14 cellular contexts compared by ENCODE assay signal in the genomic region with DNA sequence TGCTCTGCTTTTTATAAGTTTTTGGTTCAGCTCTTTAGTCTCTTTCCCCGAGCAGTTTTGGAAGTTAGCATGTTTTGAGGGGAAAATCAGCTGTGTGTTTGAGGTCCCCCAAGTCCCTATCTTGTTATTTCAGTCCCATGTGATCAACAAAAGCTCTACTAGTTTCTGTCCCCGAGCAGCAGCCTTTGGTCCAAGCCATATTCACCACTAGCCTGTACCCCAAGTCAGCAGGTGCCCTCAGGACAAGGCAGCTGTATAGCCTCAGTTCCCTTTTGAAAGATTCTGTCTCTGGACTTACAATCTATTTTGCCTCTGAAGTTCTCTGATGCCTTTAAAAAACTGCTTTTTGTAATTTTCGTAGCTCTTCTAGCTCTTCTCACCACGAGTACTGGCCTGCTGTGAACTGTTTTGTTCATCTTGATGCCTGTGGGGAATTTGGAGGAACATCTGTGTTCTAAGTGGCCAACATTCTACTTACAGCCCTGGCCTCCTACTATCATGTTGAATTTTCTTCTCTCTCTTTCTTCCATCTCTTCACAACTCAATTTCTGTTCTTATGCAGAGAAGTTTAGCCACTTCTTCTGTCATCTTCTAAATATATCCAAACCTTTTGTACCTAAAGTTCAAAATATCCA.
"Had no signal": no experiment of that assay in that cellular context is flagged by ENCODE, and none has a peak within 500 bp of the region (broad histone marks: within the 10 kb centered on the region; RNA-seq: fewer than 3 reads in every experiment).

No MANE protein-coding gene starts in this region.

- H3K27me3 Mint-ChIP-seq: activated CD4-positive, alpha-beta memory T cell treated with anti-CD3 and anti-CD28 coated beads, Interleukin-2, amount 10 ng/mL, durations not matched to agents 7 days and 5 days; activated CD4-positive, alpha-beta T cell treated with anti-CD3 and anti-CD28 coated beads for 36 hours; T-cell had no signal

- ATAC-seq: activated CD4-positive, alpha-beta T cell treated with anti-CD3 and anti-CD28 coated beads for 36 hours; psoas muscle; stimulated activated naive CD8-positive, alpha-beta T cell treated with anti-CD3 and anti-CD28 coated beads, Interleukin-15, Interleukin-2, amounts not matched to agents 100 U/mL and 50 U/mL, for 24 hours; T-cell had no signal

- H3K4me3 Mint-ChIP-seq: activated CD4-positive, alpha-beta memory T cell treated with anti-CD3 and anti-CD28 coated beads, Interleukin-2, amount 10 ng/mL, durations not matched to agents 7 days and 5 days; activated CD4-positive, alpha-beta T cell treated with anti-CD3 and anti-CD28 coated beads for 36 hours; activated naive CD4-positive, alpha-beta T cell treated with anti-CD3 and anti-CD28 coated beads for 36 hours; nephron; T-cell had no signal

- H3K9me3 Mint-ChIP-seq: activated CD4-positive, alpha-beta memory T cell treated with anti-CD3 and anti-CD28 coated beads, Interleukin-2, amount 10 ng/mL, durations not matched to agents 7 days and 5 days; activated naive CD4-positive, alpha-beta T cell treated with anti-CD3 and anti-CD28 coated beads for 36 hours; nephron; T-cell had no signal

- H3K27ac Mint-ChIP-seq: activated CD4-positive, alpha-beta memory T cell treated with anti-CD3 and anti-CD28 coated beads, Interleukin-2, amount 10 ng/mL, durations not matched to agents 7 days and 5 days; activated CD4-positive, alpha-beta T cell treated with anti-CD3 and anti-CD28 coated beads for 36 hours; activated naive CD4-positive, alpha-beta T cell treated with anti-CD3 and anti-CD28 coated beads for 36 hours; nephron; T-cell had no signal

- DNase-seq: activated CD4-positive, alpha-beta memory T cell treated with anti-CD3 and anti-CD28 coated beads, Interleukin-2, amount 10 ng/mL, durations not matched to agents 7 days and 5 days; activated CD4-positive, alpha-beta T cell treated with anti-CD3 and anti-CD28 coated beads for 36 hours; activated CD8-positive, alpha-beta memory T cell treated with anti-CD3 and anti-CD28 coated beads, Interleukin-2, amount 50 U/mL, for 48 hours; activated naive CD4-positive, alpha-beta T cell treated with anti-CD3 and anti-CD28 coated beads for 36 hours; central memory CD4-positive, alpha-beta T cell; effector memory CD4-positive, alpha-beta T cell; heart left ventricle; psoas muscle; stimulated activated CD4-positive, alpha-beta T cell treated with anti-CD3 and anti-CD28 coated beads, Interleukin-4, amount 100 ng/mL, for 1 hour; stimulated activated CD8-positive, alpha-beta memory T cell treated with anti-CD3 and anti-CD28 coated beads, Interleukin-4, amount 100 ng/mL, for 48 hours; stimulated activated naive CD8-positive, alpha-beta T cell treated with anti-CD3 and anti-CD28 coated beads, Interleukin-15, Interleukin-2, amounts not matched to agents 100 U/mL and 50 U/mL, for 24 hours; T-cell; T1000 had no signal

- H3K4me1 Mint-ChIP-seq: activated CD4-positive, alpha-beta memory T cell treated with anti-CD3 and anti-CD28 coated beads, Interleukin-2, amount 10 ng/mL, durations not matched to agents 7 days and 5 days; activated CD4-positive, alpha-beta T cell treated with anti-CD3 and anti-CD28 coated beads for 36 hours had no signal
